ENCODE assay signal across 15 cellular contexts in the genomic region with DNA sequence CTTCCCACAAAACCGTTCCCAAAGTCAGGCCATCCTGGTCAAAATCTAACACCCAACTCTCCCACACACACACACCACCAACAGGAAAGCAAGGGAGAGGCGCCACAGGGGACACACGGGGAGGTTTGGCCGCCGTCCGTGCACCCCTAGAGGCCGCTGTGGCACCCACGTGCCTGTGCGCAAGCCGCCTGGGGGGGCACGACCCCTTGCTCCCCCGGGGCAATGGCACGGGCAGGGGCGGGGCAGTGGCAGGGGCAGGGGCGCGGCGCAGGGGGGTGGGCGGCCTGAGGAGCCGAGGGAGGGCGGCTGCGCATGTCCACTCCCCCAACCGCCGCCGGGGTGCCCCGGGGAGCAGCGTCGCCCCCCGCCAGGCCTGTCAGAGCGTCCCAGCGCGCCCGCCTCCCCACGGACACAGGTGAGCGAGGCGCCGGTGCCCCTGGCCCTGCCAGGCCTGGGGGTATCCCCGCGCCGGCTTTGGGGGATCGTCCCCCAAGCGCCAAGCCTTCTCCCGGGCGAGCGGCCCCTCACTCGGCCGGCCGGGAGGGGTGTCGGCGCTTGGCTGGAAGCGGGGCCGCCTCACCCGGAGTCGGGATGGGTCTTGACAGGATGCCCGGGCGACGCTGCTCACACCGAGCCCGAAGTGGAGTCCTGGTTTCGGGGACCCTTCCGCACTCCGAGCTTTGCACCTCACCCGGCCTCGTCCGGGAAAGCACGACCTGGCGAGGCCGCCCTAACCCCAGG. TPM values are rescaled to one million over a fixed set of nuclear protein-coding genes. Genes with fewer than 3 reads are reported as not detected.
DNase-seq lines count a peak whose midpoint lies in the region; ATAC-seq and TF ChIP-seq lines count a peak whose summit lies in the region.
"Had no signal": no experiment of that assay in that cellular context is flagged by ENCODE, and none has a peak within 500 bp of the region (broad histone marks: within the 10 kb centered on the region; RNA-seq: fewer than 3 reads in every experiment).

A gene with protein sequence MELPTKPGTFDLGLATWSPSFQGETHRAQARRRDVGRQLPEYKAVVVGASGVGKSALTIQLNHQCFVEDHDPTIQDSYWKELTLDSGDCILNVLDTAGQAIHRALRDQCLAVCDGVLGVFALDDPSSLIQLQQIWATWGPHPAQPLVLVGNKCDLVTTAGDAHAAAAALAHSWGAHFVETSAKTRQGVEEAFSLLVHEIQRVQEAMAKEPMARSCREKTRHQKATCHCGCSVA (plus strand): TSS at position 379 of the 741 bp plus-strand sequence. CDS start 2,611 bp downstream, outside the sequence.

- H3K4me3 ChIP-seq in CD4-positive, CD25-positive, alpha-beta regulatory T cell (ENCODE audit: low read depth, low read length): no peak within 1 kb of the TSS
- no peak within 1 kb of the TSS for H3K4me3 ChIP-seq in GM12865 (ENCODE audit: low read depth, low read length)

- H3K36me3 Mint-ChIP-seq in CD4-positive, CD25-positive, alpha-beta regulatory T cell: no peaks in the 10 kb centered on the region
- peaks cover 0 to 8% of the 10 kb centered on the region in 2 donors for H3K36me3 Mint-ChIP-seq in activated T-cell treated with anti-CD3 and anti-CD28 coated beads, Interleukin-2, amount 50 U/mL, for 72 hours (ENCODE audit: insufficient read depth in 2 of 2)
- peaks cover 15% of the 10 kb centered on the region for H3K36me3 Mint-ChIP-seq in Calu3 (ENCODE audit: insufficient read depth, unreplicated experiment)

- H3K27ac Mint-ChIP-seq in CD4-positive, CD25-positive, alpha-beta regulatory T cell: no peak within 1 kb of the TSS
- no peak within 1 kb of the TSS for H3K27ac Mint-ChIP-seq in activated T-cell treated with anti-CD3 and anti-CD28 coated beads, Interleukin-2, amount 50 U/mL, for 72 hours
- no peak within 1 kb of the TSS for H3K27ac Mint-ChIP-seq in Calu3 (ENCODE audit: unreplicated experiment)
- H3K27ac Mint-ChIP-seq: brain had no signal

- CTCF ChIA-PET in Calu3 (lab: Charles Lee): no interaction called here

- TF ChIP-seq CTCF in GM12865 (IDR thresholded peaks at IDR 0.05; ENCODE audit: insufficient read depth, low read depth, low read length, missing control alignments) (peak; percentile 26), Calu3 (IDR thresholded peaks at IDR 0.05; ENCODE audit: unreplicated experiment) (no peak)

- H3K9me3 ChIP-seq in CD4-positive, CD25-positive, alpha-beta regulatory T cell (ENCODE audit: control insufficient read depth in 2 of 2, low read length in 2 of 2): no peaks in the 10 kb centered on the region
- H3K9me3 ChIP-seq: BE2C had no signal

- intact Hi-C loops in Calu3 (cut with micrococcal nuclease; ENCODE audit: unreplicated experiment): no loop called here

- H3K4me1 ChIP-seq in CD4-positive, CD25-positive, alpha-beta regulatory T cell (ENCODE audit: control insufficient read depth, insufficient read depth, low read length, poor library complexity, severe bottlenecking): no peaks in the 10 kb centered on the region
- H3K4me1 ChIP-seq: BE2C had no signal

- H3K4me1 Mint-ChIP-seq in CD4-positive, CD25-positive, alpha-beta regulatory T cell: peaks cover 0 to 12% (median 2%) of the 10 kb centered on the region in 4 donors
- H3K4me1 Mint-ChIP-seq in activated T-cell treated with anti-CD3 and anti-CD28 coated beads, Interleukin-2, amount 50 U/mL, for 72 hours (ENCODE audit: low read depth): no peaks in the 10 kb centered on the region
- H3K4me1 Mint-ChIP-seq in Calu3 (ENCODE audit: low read depth, unreplicated experiment): no peaks in the 10 kb centered on the region
- H3K4me1 Mint-ChIP-seq: brain had no signal

- peaks cover 0 to 2% (median 0%) of the 10 kb centered on the region in 7 donors for H3K9me3 Mint-ChIP-seq in CD4-positive, CD25-positive, alpha-beta regulatory T cell
- peaks cover 0 to 1% of the 10 kb centered on the region in 2 donors for H3K9me3 Mint-ChIP-seq in activated T-cell treated with anti-CD3 and anti-CD28 coated beads, Interleukin-2, amount 50 U/mL, for 72 hours
- no peaks in the 10 kb centered on the region for H3K9me3 Mint-ChIP-seq in Calu3 (ENCODE audit: low read depth, unreplicated experiment)

- ATAC-seq in CD4-positive, CD25-positive, alpha-beta regulatory T cell (ENCODE audit: low read depth in 2 of 2): peak in 1 of 2 donors; percentile 31
- ATAC-seq in activated T-cell treated with anti-CD3 and anti-CD28 coated beads, Interleukin-2, amount 50 U/mL, for 72 hours (replicated peaks in 1 of 2): peak; percentile 42 to 53
- no peak for ATAC-seq in HG02763 (IDR thresholded peaks at IDR 0.05; ENCODE audit: unreplicated experiment)

- H3K27me3 Mint-ChIP-seq in CD4-positive, CD25-positive, alpha-beta regulatory T cell: peaks cover 34% of the 10 kb centered on the region
- peaks cover 48% of the 10 kb centered on the region for H3K27me3 Mint-ChIP-seq in activated T-cell treated with anti-CD3 and anti-CD28 coated beads, Interleukin-2, amount 50 U/mL, for 72 hours (ENCODE audit: low read depth)
- no peaks in the 10 kb centered on the region for H3K27me3 Mint-ChIP-seq in Calu3 (ENCODE audit: unreplicated experiment)

- DNase-seq in CD4-positive, CD25-positive, alpha-beta regulatory T cell: no peak
- DNase-seq in GM12865 (ENCODE audit: low read depth) (peak; percentile 15), iPS-NIHi11 (ENCODE audit: low spot score) (peak; percentile 14), NCI-H1105 treated with DMSO at 0.1 percent for 48 hours (lab: John Stamatoyannopoulos, UW) (no peak), NCI-H69 (lab: John Stamatoyannopoulos, UW) (no peak), Calu3 (no peak)
- peak in 1 of 2 donors; percentile 27 for DNase-seq in activated T-cell treated with anti-CD3 and anti-CD28 coated beads, Interleukin-2, amount 50 U/mL, for 72 hours
- DNase-seq: activated CD8-positive, alpha-beta memory T cell treated with anti-CD3 and anti-CD28 coated beads, Interleukin-2, amount 50 U/mL, for 4 hours; BE2C; effector CD8-positive, alpha-beta T cell; foreskin melanocyte; NCI-H1436; NCI-H748 treated with DMSO at 0.1 percent for 48 hours had no signal

- H3K4me3 Mint-ChIP-seq in CD4-positive, CD25-positive, alpha-beta regulatory T cell: peak within 1 kb of the TSS in 3 of 4 donors; percentile 47 to 78 (median 56)
- peak within 1 kb of the TSS; percentile 58 to 71 for H3K4me3 Mint-ChIP-seq in activated T-cell treated with anti-CD3 and anti-CD28 coated beads, Interleukin-2, amount 50 U/mL, for 72 hours
- no peak within 1 kb of the TSS for H3K4me3 Mint-ChIP-seq in Calu3 (ENCODE audit: low read depth, unreplicated experiment)
- H3K4me3 Mint-ChIP-seq: brain had no signal

- peaks cover 2% of the 10 kb centered on the region for H3K27me3 ChIP-seq in CD4-positive, CD25-positive, alpha-beta regulatory T cell (ENCODE audit: control insufficient read depth, insufficient read depth, low read length)
- H3K27me3 ChIP-seq: BE2C had no signal

- H3K27ac ChIP-seq in CD4-positive, CD25-positive, alpha-beta regulatory T cell (ENCODE audit: insufficient read depth, low read length, poor library complexity, severe bottlenecking): no peak within 1 kb of the TSS

- H3K36me3 ChIP-seq in CD4-positive, CD25-positive, alpha-beta regulatory T cell (ENCODE audit: control insufficient read depth, insufficient read depth, low read length): no peaks in the 10 kb centered on the region
- H3K36me3 ChIP-seq: BE2C had no signal

- no TSS peak for BruUV-seq in Calu3 (replicated peaks; lab: Mats Ljungman, UMichigan)

RNA-seq across cellular contexts. Expression of the gene that starts here (rescaled TPM):
- total RNA-seq in CD4-positive, CD25-positive, alpha-beta regulatory T cell: not detected
- polyA plus RNA-seq in CD4-positive, CD25-positive, alpha-beta regulatory T cell: not detected
- total RNA-seq in activated T-cell treated with anti-CD3 and anti-CD28 coated beads, Interleukin-2, amount 50 U/mL, for 72 hours: under 1 TPM in 1 of 2 donors, not detected in 1; 0.31 TPM
- total RNA-seq in Calu3 (2022): 0.47 and 0.49 TPM in 2 replicates

Comparison
In these comparisons a context has a peak if more than half of its experiments do, and no peak if none do; other contexts are left out.
1. Peak in ATAC-seq in activated T-cell treated with anti-CD3 and anti-CD28 coated beads, Interleukin-2, amount 50 U/mL, for 72 hours; RNA of the gene not detected or under 1 TPM.
2. DNase-seq: peak in GM12865 (single experiment) and iPS-NIHi11 (single experiment); none in CD4-positive, CD25-positive, alpha-beta regulatory T cell (0 of 3), NCI-H1105 treated with DMSO at 0.1 percent for 48 hours (single experiment), NCI-H69 (single experiment) and Calu3 (single experiment).